ENCODE assay signal across 22 cellular contexts in the genomic region with DNA sequence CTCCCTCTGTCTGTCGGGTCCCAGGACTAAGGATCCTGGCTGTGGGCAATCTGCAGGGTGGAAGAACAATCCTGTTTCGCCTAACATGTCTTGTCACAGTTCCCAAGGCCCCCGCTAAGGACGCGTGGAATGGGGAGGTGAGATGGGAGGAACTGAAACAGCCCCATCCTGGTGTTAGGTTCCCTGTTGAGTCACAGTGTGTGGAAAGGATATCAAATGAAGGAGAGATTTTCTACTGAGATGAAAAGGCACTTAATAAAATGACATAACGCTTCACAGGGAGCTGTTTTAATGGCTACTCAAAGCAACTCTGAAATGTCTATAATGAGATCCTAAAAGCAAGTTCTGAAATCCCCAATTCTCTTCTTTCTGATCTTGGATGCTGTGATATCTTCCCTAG.
"Had no signal": no experiment of that assay in that cellular context is flagged by ENCODE, and none has a peak within 500 bp of the region (broad histone marks: within the 10 kb centered on the region; RNA-seq: fewer than 3 reads in every experiment).

No MANE protein-coding gene starts in this region.

- DNase-seq: activated CD4-positive, alpha-beta T cell treated with anti-CD3 and anti-CD28 coated beads for 4 hours; activated CD4-positive, alpha-beta T cell treated with anti-CD3 and anti-CD28 coated beads, Interleukin-2, amount 50 U/mL, for 48 hours; activated CD4-positive, CD25-positive, alpha-beta regulatory T cell; activated CD8-positive, alpha-beta memory T cell treated with anti-CD3 and anti-CD28 coated beads, Interleukin-2, amount 50 U/mL, for 48 hours; activated effector memory CD4-positive, alpha-beta T cell treated with anti-CD3 and anti-CD28 coated beads, Interleukin-2, amount 50 U/mL, for 16 hours; activated naive CD4-positive, alpha-beta T cell treated with anti-CD3 and anti-CD28 coated beads, Interleukin-2, amount 10 ng/mL, durations not matched to agents 7 days and 5 days; activated T-cell treated with anti-CD3 and anti-CD28 coated beads, Interleukin-2, amount 50 U/mL, for 72 hours; cortex of kidney; erythroblast; foreskin keratinocyte; left ventricle myocardium superior; mammary epithelial cell; midbrain; natural killer cell; ovary; stimulated activated CD4-positive, alpha-beta T cell treated with anti-CD3 and anti-CD28 coated beads, Interleukin-4, amount 100 ng/mL, for 24 hours; stimulated activated naive CD4-positive, alpha-beta T cell treated with Interleukin-2 at 50 U/mL for 16 hours; T-helper 17 cell; upper lobe of left lung had no signal

- H3K4me3 Mint-ChIP-seq: activated naive CD4-positive, alpha-beta T cell treated with anti-CD3 and anti-CD28 coated beads, Interleukin-2, amount 10 ng/mL, durations not matched to agents 7 days and 5 days; activated T-cell treated with anti-CD3 and anti-CD28 coated beads, Interleukin-2, amount 50 U/mL, for 72 hours; natural killer cell; T-helper 17 cell had no signal

- FAIRE-seq: endometrium had no signal

- H3K4me3 ChIP-seq: ovary, prostate gland, thoracic aorta, upper lobe of left lung had no signal

- H3K9me3 Mint-ChIP-seq: activated naive CD4-positive, alpha-beta T cell treated with anti-CD3 and anti-CD28 coated beads, Interleukin-2, amount 10 ng/mL, durations not matched to agents 7 days and 5 days; activated T-cell treated with anti-CD3 and anti-CD28 coated beads, Interleukin-2, amount 50 U/mL, for 72 hours; natural killer cell had no signal

- H3K4me1 ChIP-seq: foreskin keratinocyte, prostate gland had no signal

- H3K27me3 ChIP-seq: foreskin keratinocyte, ovary, upper lobe of left lung had no signal

- ATAC-seq: activated T-cell treated with anti-CD3 and anti-CD28 coated beads, Interleukin-2, amount 50 U/mL, for 72 hours; foreskin keratinocyte; left ventricle myocardium superior; natural killer cell; T-helper 17 cell had no signal

- H3K27ac Mint-ChIP-seq: activated naive CD4-positive, alpha-beta T cell treated with anti-CD3 and anti-CD28 coated beads, Interleukin-2, amount 10 ng/mL, durations not matched to agents 7 days and 5 days; activated T-cell treated with anti-CD3 and anti-CD28 coated beads, Interleukin-2, amount 50 U/mL, for 72 hours; natural killer cell; T-helper 17 cell had no signal

- H3K9me3 ChIP-seq: ovary, prostate gland, thoracic aorta, upper lobe of left lung had no signal

- H3K36me3 Mint-ChIP-seq: activated naive CD4-positive, alpha-beta T cell treated with anti-CD3 and anti-CD28 coated beads, Interleukin-2, amount 10 ng/mL, durations not matched to agents 7 days and 5 days; natural killer cell had no signal

- H3K36me3 ChIP-seq: ovary, prostate gland, thoracic aorta had no signal

- H3K27ac ChIP-seq: foreskin keratinocyte, ovary, prostate gland, thoracic aorta had no signal
